Comparison of ENCODE assay signal across 22 cellular contexts in genomic region chr1:12140016-12140415, GRCh38. TPM values are rescaled to one million over a fixed set of nuclear protein-coding genes. Genes with fewer than 3 reads are reported as not detected.
"Had no signal": no experiment of that assay in that cellular context is flagged by ENCODE, and none has a peak within 500 bp of the region (broad histone marks: within the 10 kb centered on the region; RNA-seq: fewer than 3 reads in every experiment).

No MANE protein-coding gene starts in this region.

- H3K27ac ChIP-seq: esophagus muscularis mucosa, gastroesophageal sphincter, suprapubic skin, transverse colon, uterus had no signal

- H3K27ac Mint-ChIP-seq: activated CD4-positive, alpha-beta T cell treated with anti-CD3 and anti-CD28 coated beads for 36 hours; brain; effector memory CD8-positive, alpha-beta T cell; progenitor cell of endocrine pancreas; WTC11 had no signal

- DNase-seq: activated CD4-positive, alpha-beta T cell treated with anti-CD3 and anti-CD28 coated beads for 36 hours; activated CD4-positive, alpha-beta T cell treated with anti-CD3 and anti-CD28 coated beads, Interleukin-2, amount 50 U/mL, for 48 hours; activated gamma-delta T cell; activated naive CD4-positive, alpha-beta T cell treated with anti-CD3 and anti-CD28 coated beads, Interleukin-2, amount 50 U/mL, for 16 hours; anterior cingulate cortex; effector memory CD8-positive, alpha-beta T cell; head of caudate nucleus; left cardiac atrium; retina; stimulated activated CD4-positive, alpha-beta T cell treated with anti-CD3 and anti-CD28 coated beads, Interleukin-4, amount 100 ng/mL, for 4 hours; stimulated activated naive CD8-positive, alpha-beta T cell treated with anti-CD3 and anti-CD28 coated beads, Interleukin-15, amount 100 ng/mL, for 72 hours; T-helper 9 cell; transverse colon; uterus had no signal

- H3K36me3 Mint-ChIP-seq: brain, memory B cell had no signal

- H3K4me3 ChIP-seq: esophagus muscularis mucosa, gastroesophageal sphincter, suprapubic skin, transverse colon, uterus had no signal

- ATAC-seq: activated CD4-positive, alpha-beta T cell treated with anti-CD3 and anti-CD28 coated beads for 36 hours; effector memory CD8-positive, alpha-beta T cell; gastroesophageal sphincter; left cardiac atrium; stimulated activated naive CD8-positive, alpha-beta T cell treated with anti-CD3 and anti-CD28 coated beads, Interleukin-15, amount 100 ng/mL, for 72 hours; WTC11 had no signal

- H3K9me3 Mint-ChIP-seq: effector memory CD8-positive, alpha-beta T cell; memory B cell; neural crest cell; stimulated activated naive CD8-positive, alpha-beta T cell treated with anti-CD3 and anti-CD28 coated beads, Interleukin-15, amount 100 ng/mL, for 72 hours; WTC11 had no signal

- H3K9me3 ChIP-seq: esophagus muscularis mucosa, gastroesophageal sphincter, suprapubic skin, transverse colon, uterus had no signal

- H3K27me3 Mint-ChIP-seq: activated CD4-positive, alpha-beta T cell treated with anti-CD3 and anti-CD28 coated beads for 36 hours; effector memory CD8-positive, alpha-beta T cell; memory B cell; stimulated activated naive CD8-positive, alpha-beta T cell treated with anti-CD3 and anti-CD28 coated beads, Interleukin-15, amount 100 ng/mL, for 72 hours had no signal

- H3K4me1 ChIP-seq: uterus had no signal

- H3K4me1 Mint-ChIP-seq: WTC11 had no signal

- H3K27me3 ChIP-seq: esophagus muscularis mucosa, suprapubic skin, transverse colon, uterus had no signal

- H3K4me3 Mint-ChIP-seq: activated CD4-positive, alpha-beta T cell treated with anti-CD3 and anti-CD28 coated beads for 36 hours; brain; effector memory CD8-positive, alpha-beta T cell; memory B cell; neural crest cell; WTC11 had no signal

- H3K36me3 ChIP-seq: esophagus muscularis mucosa, gastroesophageal sphincter, suprapubic skin, transverse colon, uterus had no signal

RNA-seq across cellular contexts. Expression of gene TNFRSF1B, which starts 26.8 kb away (rescaled TPM):
- total RNA-seq: progenitor cell of endocrine pancreas had no signal
